In the genomic region with DNA sequence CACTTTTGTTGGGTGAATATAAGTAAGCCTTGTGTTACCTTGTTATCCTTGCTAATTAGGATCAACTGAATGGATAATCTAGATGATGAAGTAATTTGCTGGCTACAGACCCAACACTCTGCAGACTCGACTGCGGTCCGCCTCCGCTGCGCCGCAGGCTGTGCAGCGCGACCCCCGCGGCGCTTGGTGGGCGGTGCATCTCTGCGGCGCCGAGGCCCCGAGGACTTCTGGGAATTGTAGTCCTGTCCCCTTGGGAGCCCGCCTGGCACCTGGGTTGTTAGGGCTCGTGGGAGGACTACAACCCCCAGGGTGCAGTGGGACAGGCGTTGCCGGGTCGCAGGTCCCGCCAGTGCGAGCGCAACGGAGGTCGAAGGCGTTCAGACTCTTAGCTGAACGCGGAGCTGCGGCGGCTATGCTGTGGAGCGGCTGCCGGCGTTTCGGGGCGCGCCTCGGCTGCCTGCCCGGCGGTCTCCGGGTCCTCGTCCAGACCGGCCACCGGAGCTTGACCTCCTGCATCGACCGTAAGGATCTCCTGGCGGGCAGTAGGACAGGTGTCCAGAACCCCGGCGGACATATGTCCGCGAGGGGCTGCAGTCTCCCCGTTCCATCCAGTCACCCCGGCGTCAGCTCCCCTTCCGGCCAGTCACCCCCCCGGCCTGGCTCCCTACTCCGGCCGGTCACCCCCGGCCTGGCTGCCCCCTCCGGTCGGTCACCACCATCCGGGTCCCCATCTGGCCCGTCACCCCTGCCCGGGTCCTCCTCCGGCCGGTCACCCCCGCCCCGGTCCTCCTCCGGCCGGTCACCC, we compare ENCODE assay signal across 9 cellular contexts. TPM values are rescaled to one million over a fixed set of nuclear protein-coding genes. Genes with fewer than 3 reads are reported as not detected.
DNase-seq lines count a peak whose midpoint lies in the region; ATAC-seq, FAIRE-seq and TF ChIP-seq lines count a peak whose summit lies in the region.
"Had no signal": no experiment of that assay in that cellular context is flagged by ENCODE, and none has a peak within 500 bp of the region (broad histone marks: within the 10 kb centered on the region; RNA-seq: fewer than 3 reads in every experiment).

ACAD8 (plus strand) TSS at position 380 of the 805 bp plus-strand sequence; CDS start at position 413, 33 bp downstream.
THYN1 (minus strand) TSS at position 164 of the 805 bp plus-strand sequence. CDS start 470 bp downstream, outside the sequence.

- TF ChIP-seq CTCF in WI38 (IDR thresholded peaks at IDR 0.05; ENCODE audit: low read depth, low read length): peak; percentile 11; the same call in 1 of the 2 replicates
- peak; percentile 10 for TF ChIP-seq CTCF in bronchial epithelial cell (IDR thresholded peaks at IDR 0.05; ENCODE audit: insufficient read depth, low read length, severe bottlenecking)

- ATAC-seq in GM18907 (IDR thresholded peaks at IDR 0.05; ENCODE audit: unreplicated experiment) (peak; percentile 99), HG03159 (IDR thresholded peaks at IDR 0.05; ENCODE audit: unreplicated experiment) (peak; percentile 99)

- DNase-seq in AG08395 (ENCODE audit: low spot score) (peak; percentile 99), NCI-H2227 treated with DMSO at 0.1 percent for 48 hours (lab: John Stamatoyannopoulos, UW) (peak; percentile 86), bronchial epithelial cell (ENCODE audit: low read depth) (peak; percentile 90), iPS-NIHi7 (ENCODE audit: extremely low spot score) (peak; percentile 99), smooth muscle cell of the brain vasculature (ENCODE audit: low read depth, low spot score) (peak; percentile 92)

- no peak for FAIRE-seq in bronchial epithelial cell (lab: Jason Lieb, UNC)
- FAIRE-seq: colon had no signal

- H3K4me3 ChIP-seq in WI38 (ENCODE audit: low read depth, low read length) (peak within 1 kb of the TSS; percentile 64), bronchial epithelial cell (ENCODE audit: low read depth, low read length) (peak within 1 kb of the TSS; percentile 70)

- peaks cover 12% of the 10 kb centered on the region for H3K36me3 ChIP-seq in bronchial epithelial cell (ENCODE audit: control insufficient read depth, insufficient read depth, low read length)

- H3K27me3 ChIP-seq in bronchial epithelial cell (ENCODE audit: control insufficient read depth, insufficient read depth, low read length): no peaks in the 10 kb centered on the region

RNA-seq across cellular contexts. Expression of gene ACAD8, which starts in this region (rescaled TPM):
- total RNA-seq in bronchial epithelial cell: 13.3 and 17.9 TPM in 2 replicates

RNA-seq across cellular contexts. Expression of gene THYN1, which starts in this region (rescaled TPM):
- total RNA-seq in bronchial epithelial cell: 34.3 and 60.3 TPM in 2 replicates

Comparison
In these comparisons a context has a peak if more than half of its experiments do, and no peak if none do; other contexts are left out.
1. Peak in every context shown above with its lines: DNase-seq, ATAC-seq and H3K4me3 ChIP-seq.